ENCODE assay signal across 23 cellular contexts in genomic region chr7:135434047-135434446, GRCh38.
DNase-seq lines count a peak whose midpoint lies in the region; ATAC-seq, FAIRE-seq and TF ChIP-seq lines count a peak whose summit lies in the region.
"Had no signal": no experiment of that assay in that cellular context is flagged by ENCODE, and none has a peak within 500 bp of the region (broad histone marks: within the 10 kb centered on the region; RNA-seq: fewer than 3 reads in every experiment).

No MANE protein-coding gene starts in this region.

- TF ChIP-seq CTCF in natural killer cell (IDR thresholded peaks at IDR 0.05): no peak
- no peak for TF ChIP-seq CTCF in brain microvascular endothelial cell (IDR thresholded peaks at IDR 0.05; ENCODE audit: low read depth, low read length, missing control alignments)
- no peak for TF ChIP-seq CTCF in HepG2 (CRISPR knock-in tag; IDR thresholded peaks at IDR 0.05)

- H3K9me3 ChIP-seq in HepG2 (ENCODE audit: low read length): no peaks in the 10 kb centered on the region

- no peaks in the 10 kb centered on the region for H3K27me3 Mint-ChIP-seq in natural killer cell (ENCODE audit: low read depth in 2 of 2)
- H3K27me3 Mint-ChIP-seq in natural killer cell treated with Interleukin-12 subunit alpha and Interleukin-12 subunit beta and Interleukin-15 and Interleukin-18, amount 100 ng/mL, for 72 hours: no peaks in the 10 kb centered on the region

- H3K4me2 ChIP-seq in HepG2 (ENCODE audit: low read depth, low read length): peak overlapping the region; percentile 40

- intact Hi-C loops in natural killer cell (cut with micrococcal nuclease) (no loop called here), HepG2 (cut with micrococcal nuclease; ENCODE audit: unreplicated experiment) (no loop called here)

- H3K27ac Mint-ChIP-seq in natural killer cell: peak overlapping the region; percentile 58 to 65
- no peak overlapping the region for H3K27ac Mint-ChIP-seq in natural killer cell treated with Interleukin-12 subunit alpha and Interleukin-12 subunit beta and Interleukin-15 and Interleukin-18, amount 100 ng/mL, for 72 hours

- TF ChIP-seq RAD21 in HepG2 (CRISPR knock-in tag; IDR thresholded peaks at IDR 0.05): no peak

- peaks cover 4 to 5% of the 10 kb centered on the region in 2 donors for H3K9me3 Mint-ChIP-seq in natural killer cell
- H3K9me3 Mint-ChIP-seq in natural killer cell treated with Interleukin-12 subunit alpha and Interleukin-12 subunit beta and Interleukin-15 and Interleukin-18, amount 100 ng/mL, for 72 hours: no peaks in the 10 kb centered on the region

- H3K4me1 ChIP-seq in HepG2 (ENCODE audit: insufficient read depth, low read length): peaks cover 17% of the 10 kb centered on the region

- no peak overlapping the region for H3K4me3 Mint-ChIP-seq in natural killer cell
- H3K4me3 Mint-ChIP-seq in natural killer cell treated with Interleukin-12 subunit alpha and Interleukin-12 subunit beta and Interleukin-15 and Interleukin-18, amount 100 ng/mL, for 72 hours: no peak overlapping the region

- no peak overlapping the region for H3K4me3 ChIP-seq in brain microvascular endothelial cell (ENCODE audit: low read depth, low read length)
- no peak overlapping the region for H3K4me3 ChIP-seq in HepG2 (replicated peaks in 1 of 3; ENCODE audit: insufficient read depth in 1 of 3, low read depth in 2 of 3, low read length in 3 of 3)

- POLR2A ChIA-PET in HepG2 (lab: Yijun Ruan, JAX): interaction anchor here (0.5 kb wide), 1 partner anchor 70 kb away, joined by 4 read pairs; no protein-coding TSS in a partner anchor

- FAIRE-seq in HepG2 (lab: Jason Lieb, UNC): peak; percentile 86
- FAIRE-seq: D721Med, GM19239 had no signal

- H2AFZ ChIP-seq in HepG2 (ENCODE audit: low read length): no peak overlapping the region

- H3K9ac ChIP-seq in HepG2 (ENCODE audit: insufficient read depth, low read depth, low read length): no peak overlapping the region

- H3K36me3 ChIP-seq in brain microvascular endothelial cell (replicated peaks): no peaks in the 10 kb centered on the region
- H3K36me3 ChIP-seq in HepG2 (replicated peaks in 1 of 2; ENCODE audit: control insufficient read depth in 1 of 2, insufficient read depth in 2 of 2, low read length in 2 of 2): peaks cover 1 to 12% of the 10 kb centered on the region in 2 experiments; a peak in 2 of 5 replicates

- ATAC-seq in natural killer cell: peak in 1 of 3 donors; percentile 64
- no peak for ATAC-seq in natural killer cell treated with Interleukin-12 subunit alpha and Interleukin-12 subunit beta and Interleukin-15 and Interleukin-18, amount 100 ng/mL, for 72 hours
- peak; percentile 96 for ATAC-seq in HepG2
- ATAC-seq: Panc1, SK-N-SH treated with all-trans-retinoic acid at 6 μM for 48 hours had no signal

- CTCF ChIA-PET in HepG2 (lab: Yijun Ruan, JAX; ENCODE audit: low intra/inter-chr PET ratio, low total read pairs): no interaction called here

- peaks cover 14% of the 10 kb centered on the region for H3K36me3 Mint-ChIP-seq in natural killer cell
- peaks cover 10% of the 10 kb centered on the region for H3K36me3 Mint-ChIP-seq in natural killer cell treated with Interleukin-12 subunit alpha and Interleukin-12 subunit beta and Interleukin-15 and Interleukin-18, amount 100 ng/mL, for 72 hours

- H3K79me2 ChIP-seq in HepG2 (ENCODE audit: insufficient read depth, low read length): peaks cover 2% of the 10 kb centered on the region

- 59% methylated on average over 4 of the region's 4 CpGs for WGBS in HepG2 (ENCODE audit: low lambda C conversion rate)

- peaks cover 48 to 59% of the 10 kb centered on the region in 2 donors for H3K4me1 Mint-ChIP-seq in natural killer cell
- H3K4me1 Mint-ChIP-seq in natural killer cell treated with Interleukin-12 subunit alpha and Interleukin-12 subunit beta and Interleukin-15 and Interleukin-18, amount 100 ng/mL, for 72 hours (ENCODE audit: low read depth in 2 of 2): peaks cover 18 to 32% of the 10 kb centered on the region in 2 donors

- TF ChIP-seq EP300 in HepG2 (IDR thresholded peaks at IDR 0.05; ENCODE audit: low read depth in 2 of 2, low read length in 2 of 2) (peak in 1 of 2 experiments; percentile 46; a peak in 2 of 4 replicates), HepG2 (CRISPR knock-in tag; IDR thresholded peaks at IDR 0.05; ENCODE audit: borderline replicate concordance) (no peak)

- H3K27me3 ChIP-seq in brain microvascular endothelial cell (replicated peaks): no peaks in the 10 kb centered on the region
- H3K27me3 ChIP-seq in HepG2 (ENCODE audit: control insufficient read depth in 1 of 2, insufficient read depth in 2 of 2, low read length in 2 of 2): no peaks in the 10 kb centered on the region

- H4K20me1 ChIP-seq in HepG2 (ENCODE audit: insufficient read depth, low read length): no peaks in the 10 kb centered on the region

- H3K27ac ChIP-seq in brain microvascular endothelial cell (no peak overlapping the region), HepG2 (ENCODE audit: extremely low read length, insufficient read depth, low read length) (peak overlapping the region; percentile 45)
- H3K27ac ChIP-seq: 22Rv1 had no signal

- DNase-seq in natural killer cell (no peak), brain microvascular endothelial cell (peak; percentile 11), HepG2 (ENCODE audit: low spot score) (peak; percentile 74), dedifferentiated amniotic fluid mesenchymal stem cell (ENCODE audit: extremely low spot score) (no peak), T1000 (lab: John Stamatoyannopoulos, UW) (no peak), RPMI8226 (no peak), NCI-H1417 (lab: John Stamatoyannopoulos, UW) (no peak)
- no peak for DNase-seq in natural killer cell treated with Interleukin-12 subunit alpha and Interleukin-12 subunit beta and Interleukin-15 and Interleukin-18, amount 100 ng/mL, for 72 hours (ENCODE audit: low spot score)
- DNase-seq: ACHN, DMS53, GDM1, GOT3, HCEC 1CT, NCI-H1092 treated with DMSO at 0.1 percent for 48 hours, NCI-H146, NCI-H2029, NCI-H2227 treated with DMSO at 0.1 percent for 48 hours, NCI-H510A had no signal

- BruUV-seq in HepG2 (replicated peaks; lab: Mats Ljungman, UMichigan): no TSS peak

- in situ Hi-C loops in brain microvascular endothelial cell (cut with HindIII; ENCODE audit: low pct_ligation_motif_present, low sequenced_read_pairs): no loop called here
- in situ Hi-C loops in HepG2 (cut with HindIII; ENCODE audit: extremely low pct_ligation_motif_present, low pct_unique_long_range_greater_than_20kb): no loop called here

- no peak for TF ChIP-seq POLR2A in HepG2 (IDR thresholded peaks at IDR 0.05; ENCODE audit: insufficient read depth in 1 of 2, low read depth in 2 of 2, low read length in 2 of 2)

TF ChIP-seq in HepG2, 621 proteins besides CTCF, POLR2A, EP300 and RAD21 (continues in another document):
- TF ChIP-seq, protein P1, sequence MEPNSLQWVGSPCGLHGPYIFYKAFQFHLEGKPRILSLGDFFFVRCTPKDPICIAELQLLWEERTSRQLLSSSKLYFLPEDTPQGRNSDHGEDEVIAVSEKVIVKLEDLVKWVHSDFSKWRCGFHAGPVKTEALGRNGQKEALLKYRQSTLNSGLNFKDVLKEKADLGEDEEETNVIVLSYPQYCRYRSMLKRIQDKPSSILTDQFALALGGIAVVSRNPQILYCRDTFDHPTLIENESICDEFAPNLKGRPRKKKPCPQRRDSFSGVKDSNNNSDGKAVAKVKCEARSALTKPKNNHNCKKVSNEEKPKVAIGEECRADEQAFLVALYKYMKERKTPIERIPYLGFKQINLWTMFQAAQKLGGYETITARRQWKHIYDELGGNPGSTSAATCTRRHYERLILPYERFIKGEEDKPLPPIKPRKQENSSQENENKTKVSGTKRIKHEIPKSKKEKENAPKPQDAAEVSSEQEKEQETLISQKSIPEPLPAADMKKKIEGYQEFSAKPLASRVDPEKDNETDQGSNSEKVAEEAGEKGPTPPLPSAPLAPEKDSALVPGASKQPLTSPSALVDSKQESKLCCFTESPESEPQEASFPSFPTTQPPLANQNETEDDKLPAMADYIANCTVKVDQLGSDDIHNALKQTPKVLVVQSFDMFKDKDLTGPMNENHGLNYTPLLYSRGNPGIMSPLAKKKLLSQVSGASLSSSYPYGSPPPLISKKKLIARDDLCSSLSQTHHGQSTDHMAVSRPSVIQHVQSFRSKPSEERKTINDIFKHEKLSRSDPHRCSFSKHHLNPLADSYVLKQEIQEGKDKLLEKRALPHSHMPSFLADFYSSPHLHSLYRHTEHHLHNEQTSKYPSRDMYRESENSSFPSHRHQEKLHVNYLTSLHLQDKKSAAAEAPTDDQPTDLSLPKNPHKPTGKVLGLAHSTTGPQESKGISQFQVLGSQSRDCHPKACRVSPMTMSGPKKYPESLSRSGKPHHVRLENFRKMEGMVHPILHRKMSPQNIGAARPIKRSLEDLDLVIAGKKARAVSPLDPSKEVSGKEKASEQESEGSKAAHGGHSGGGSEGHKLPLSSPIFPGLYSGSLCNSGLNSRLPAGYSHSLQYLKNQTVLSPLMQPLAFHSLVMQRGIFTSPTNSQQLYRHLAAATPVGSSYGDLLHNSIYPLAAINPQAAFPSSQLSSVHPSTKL (CRISPR knock-in tag; IDR thresholded peaks at IDR 0.05): peak; percentile 26; the same call in 1 of the 2 replicates
- TF ChIP-seq HNF4G (IDR thresholded peaks at IDR 0.05; ENCODE audit: borderline replicate concordance, low read depth, low read length): no peak
- TF ChIP-seq HNF4G (CRISPR knock-in tag; IDR thresholded peaks at IDR 0.05; ENCODE audit: borderline replicate concordance, low read depth): no peak
- peak; percentile 63; the same call in 1 of the 2 replicates for TF ChIP-seq ZNF292 (CRISPR knock-in tag; IDR thresholded peaks at IDR 0.05; ENCODE audit: borderline replicate concordance, low read depth)
- peak; percentile 24; the same call in 1 of the 2 replicates for TF ChIP-seq MED1 (CRISPR knock-in tag; IDR thresholded peaks at IDR 0.05)
- TF ChIP-seq TBX2 (CRISPR knock-in tag; IDR thresholded peaks at IDR 0.05; ENCODE audit: borderline replicate concordance): peak; percentile 31; the same call in 1 of the 2 replicates
- TF ChIP-seq ISL2 (CRISPR knock-in tag; IDR thresholded peaks at IDR 0.05): 0 out of 2 replicates have a peak, but pooled peaks have one; percentile 22
- no peak for TF ChIP-seq ZEB1 (IDR thresholded peaks at IDR 0.05; ENCODE audit: insufficient replicate concordance, low read depth)
- TF ChIP-seq YEATS2 (CRISPR knock-in tag; IDR thresholded peaks at IDR 0.05; ENCODE audit: borderline replicate concordance): peak; percentile 38; the same call in 1 of the 2 replicates
- 0 out of 2 replicates have a peak, but pooled peaks have one; percentile 23 for TF ChIP-seq WIZ (CRISPR knock-in tag; IDR thresholded peaks at IDR 0.05)

Comparison
In these comparisons a context has a peak if more than half of its experiments do, and no peak if none do; other contexts are left out.
1. H3K27ac Mint-ChIP-seq: peak in natural killer cell (2 of 2); none in natural killer cell treated with Interleukin-12 subunit alpha and Interleukin-12 subunit beta and Interleukin-15 and Interleukin-18, amount 100 ng/mL, for 72 hours (0 of 2).
2. DNase-seq: peak in brain microvascular endothelial cell (single experiment) and HepG2 (single experiment); none in natural killer cell (single experiment), natural killer cell treated with Interleukin-12 subunit alpha and Interleukin-12 subunit beta and Interleukin-15 and Interleukin-18, amount 100 ng/mL, for 72 hours (single experiment), dedifferentiated amniotic fluid mesenchymal stem cell (single experiment), T1000 (single experiment), RPMI8226 (single experiment) and NCI-H1417 (0 of 3).